ENCODE assay signal across 33 cellular contexts in the genomic region with DNA sequence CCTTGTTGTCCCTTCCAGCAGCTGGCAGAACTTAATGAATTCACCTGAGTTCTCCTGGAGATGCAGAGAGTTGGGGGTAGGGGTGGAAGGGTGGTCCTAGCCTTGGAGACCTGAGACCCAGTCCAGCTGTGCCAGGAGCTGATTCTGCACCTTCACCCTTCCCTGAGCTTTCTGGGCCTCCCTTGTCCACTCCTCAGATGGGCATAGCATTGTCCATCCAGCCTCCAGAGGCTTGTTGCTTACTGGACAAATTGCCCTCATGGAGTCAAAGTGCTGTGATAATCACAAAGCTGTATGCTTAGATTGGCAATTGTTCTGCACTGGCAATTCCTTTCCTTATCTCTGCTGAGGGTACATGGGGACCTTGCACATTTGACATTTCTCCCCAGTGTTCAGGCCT. TPM values are rescaled to one million over a fixed set of nuclear protein-coding genes. Genes with fewer than 3 reads are reported as not detected.
"Had no signal": no experiment of that assay in that cellular context is flagged by ENCODE, and none has a peak within 500 bp of the region (broad histone marks: within the 10 kb centered on the region; RNA-seq: fewer than 3 reads in every experiment).

No MANE protein-coding gene starts in this region.

- H3K36me3 ChIP-seq: stomach, suprapubic skin, thoracic aorta, thyroid gland, tibial artery, tibial nerve, transverse colon, upper lobe of left lung, upper lobe of right lung, uterus, vagina had no signal

- H3K27me3 Mint-ChIP-seq: stimulated activated memory B cell treated with anti-CD40 and anti-IgM and Interleukin-4, amounts not matched to agents 10 μg/mL and 1 μg/mL and 100 μg/mL, for 72 hours; stimulated activated naive CD8-positive, alpha-beta T cell treated with anti-CD3 and anti-CD28 coated beads, Interleukin-15, Interleukin-2, amounts not matched to agents 100 ng/mL and 50 ng/mL, for 24 hours had no signal

- H3K27me3 ChIP-seq: stomach, testis, thyroid gland, tibial artery, tibial nerve, transverse colon, upper lobe of left lung, upper lobe of right lung, uterus, vagina had no signal

- H3K4me1 Mint-ChIP-seq: stimulated activated effector memory CD8-positive, alpha-beta T cell treated with anti-CD3 and anti-CD28 coated beads, Interleukin-12 subunit alpha, Interleukin-12 subunit beta, amount 100 ng/mL, for 72 hours; stimulated activated memory B cell treated with anti-CD40 and anti-IgM and Interleukin-4, amounts not matched to agents 10 μg/mL and 1 μg/mL and 100 μg/mL, for 72 hours; stimulated activated naive B cell treated with anti-CD40 and anti-IgM and Interleukin-4, amounts not matched to agents 10 μg/mL and 1 μg/mL and 100 μg/mL, for 72 hours; stimulated activated naive CD8-positive, alpha-beta T cell treated with anti-CD3 and anti-CD28 coated beads, Interleukin-15, amount 100 ng/mL, for 72 hours had no signal

- H3K36me3 Mint-ChIP-seq: stimulated activated effector memory CD8-positive, alpha-beta T cell treated with anti-CD3 and anti-CD28 coated beads, Interleukin-12 subunit alpha, Interleukin-12 subunit beta, amount 100 ng/mL, for 72 hours; stimulated activated memory B cell treated with anti-CD40 and anti-IgM and Interleukin-4, amounts not matched to agents 10 μg/mL and 1 μg/mL and 100 μg/mL, for 72 hours; stimulated activated naive B cell treated with anti-CD40 and anti-IgM and Interleukin-4, amounts not matched to agents 10 μg/mL and 1 μg/mL and 100 μg/mL, for 72 hours; type B pancreatic cell had no signal

- DNase-seq: stimulated activated CD4-positive, alpha-beta T cell treated with anti-CD3 and anti-CD28 coated beads, Interleukin-2, amount 100 ng/mL, for 48 hours; stimulated activated CD4-positive, alpha-beta T cell treated with anti-CD3 and anti-CD28 coated beads, Interleukin-4, amount 100 ng/mL, for 1 hour; stimulated activated CD4-positive, alpha-beta T cell treated with anti-CD3 and anti-CD28 coated beads, Interleukin-4, amount 100 ng/mL, for 24 hours; stimulated activated CD4-positive, alpha-beta T cell treated with anti-CD3 and anti-CD28 coated beads, Interleukin-4, amount 100 ng/mL, for 4 hours; stimulated activated CD8-positive, alpha-beta memory T cell treated with anti-CD3 and anti-CD28 coated beads, Interleukin-4, amount 100 ng/mL, for 48 hours; stimulated activated naive B cell treated with anti-CD40 and anti-IgM and Interleukin-4, amounts not matched to agents 10 μg/mL and 1 μg/mL and 100 μg/mL, for 72 hours; stimulated activated naive CD4-positive, alpha-beta T cell; stimulated activated naive CD4-positive, alpha-beta T cell treated with Interleukin-2 at 50 U/mL for 16 hours; stimulated activated naive CD8-positive, alpha-beta T cell treated with anti-CD3 and anti-CD28 coated beads, Interleukin-15, amount 100 ng/mL, for 72 hours; stimulated activated naive CD8-positive, alpha-beta T cell treated with anti-CD3 and anti-CD28 coated beads, Interleukin-15, Interleukin-2, amounts not matched to agents 100 U/mL and 50 U/mL, for 24 hours; stomach; substantia nigra; testis; thyroid gland; tibial artery; transverse colon; trophoblast cell; upper lobe of left lung; upper lobe of right lung; uterus had no signal

- FAIRE-seq: urothelium cell line had no signal

- H3K27ac ChIP-seq: stomach, suprapubic skin, testis, thoracic aorta, thyroid gland, tibial artery, tibial nerve, transverse colon, upper lobe of left lung, upper lobe of right lung, uterus, vagina had no signal

- H3K4me3 ChIP-seq: stomach, suprapubic skin, testis, thoracic aorta, thyroid gland, tibial artery, tibial nerve, transverse colon, upper lobe of left lung, upper lobe of right lung, uterus, vagina had no signal

- H3K27ac Mint-ChIP-seq: stimulated activated effector memory CD8-positive, alpha-beta T cell treated with anti-CD3 and anti-CD28 coated beads, Interleukin-12 subunit alpha, Interleukin-12 subunit beta, amount 100 ng/mL, for 72 hours; stimulated activated memory B cell treated with anti-CD40 and anti-IgM and Interleukin-4, amounts not matched to agents 10 μg/mL and 1 μg/mL and 100 μg/mL, for 72 hours; stimulated activated naive B cell treated with anti-CD40 and anti-IgM and Interleukin-4, amounts not matched to agents 10 μg/mL and 1 μg/mL and 100 μg/mL, for 72 hours; stimulated activated naive CD8-positive, alpha-beta T cell treated with anti-CD3 and anti-CD28 coated beads, Interleukin-15, amount 100 ng/mL, for 72 hours; stimulated activated naive CD8-positive, alpha-beta T cell treated with anti-CD3 and anti-CD28 coated beads, Interleukin-15, Interleukin-2, amounts not matched to agents 100 ng/mL and 50 ng/mL, for 24 hours; type B pancreatic cell had no signal

- H3K4me1 ChIP-seq: stomach, suprapubic skin, testis, thyroid gland, tibial artery, tibial nerve, transverse colon, upper lobe of left lung, upper lobe of right lung, uterus, vagina had no signal

- H3K9me3 ChIP-seq: suprapubic skin, testis, thoracic aorta, thyroid gland, tibial artery, transverse colon, upper lobe of left lung, upper lobe of right lung, uterus, vagina had no signal

- H3K4me3 Mint-ChIP-seq: stimulated activated effector memory CD8-positive, alpha-beta T cell treated with anti-CD3 and anti-CD28 coated beads, Interleukin-12 subunit alpha, Interleukin-12 subunit beta, amount 100 ng/mL, for 72 hours; stimulated activated memory B cell treated with anti-CD40 and anti-IgM and Interleukin-4, amounts not matched to agents 10 μg/mL and 1 μg/mL and 100 μg/mL, for 72 hours; stimulated activated naive B cell treated with anti-CD40 and anti-IgM and Interleukin-4, amounts not matched to agents 10 μg/mL and 1 μg/mL and 100 μg/mL, for 72 hours; stimulated activated naive CD8-positive, alpha-beta T cell treated with anti-CD3 and anti-CD28 coated beads, Interleukin-15, amount 100 ng/mL, for 72 hours; stimulated activated naive CD8-positive, alpha-beta T cell treated with anti-CD3 and anti-CD28 coated beads, Interleukin-15, Interleukin-2, amounts not matched to agents 100 ng/mL and 50 ng/mL, for 24 hours; type B pancreatic cell had no signal

- H3K9me3 Mint-ChIP-seq: stimulated activated effector memory CD8-positive, alpha-beta T cell treated with anti-CD3 and anti-CD28 coated beads, Interleukin-12 subunit alpha, Interleukin-12 subunit beta, amount 100 ng/mL, for 72 hours; stimulated activated memory B cell treated with anti-CD40 and anti-IgM and Interleukin-4, amounts not matched to agents 10 μg/mL and 1 μg/mL and 100 μg/mL, for 72 hours; stimulated activated naive CD8-positive, alpha-beta T cell treated with anti-CD3 and anti-CD28 coated beads, Interleukin-15, Interleukin-2, amounts not matched to agents 100 ng/mL and 50 ng/mL, for 24 hours had no signal

RNA-seq across cellular contexts. Expression of a gene that starts 16.5 kb away (rescaled TPM):
- total RNA-seq: stomach, subcutaneous adipose tissue, suprapubic skin, temporal lobe, thoracic aorta, tibial nerve, transverse colon, upper lobe of left lung, upper lobe of right lung, ureter, urinary bladder, uterus, vagina had no signal
- polyA plus RNA-seq: stomach, urinary bladder had no signal

RNA-seq across cellular contexts. Expression of a gene that starts 53.9 kb away (rescaled TPM):
- total RNA-seq: stomach, subcutaneous adipose tissue, suprapubic skin, temporal lobe, thoracic aorta, thyroid gland, transverse colon, upper lobe of left lung, upper lobe of right lung, ureter, urinary bladder, uterus, vagina had no signal
- polyA plus RNA-seq: stomach, urinary bladder had no signal
